17 cellular contexts compared by ENCODE assay signal in the genomic region with DNA sequence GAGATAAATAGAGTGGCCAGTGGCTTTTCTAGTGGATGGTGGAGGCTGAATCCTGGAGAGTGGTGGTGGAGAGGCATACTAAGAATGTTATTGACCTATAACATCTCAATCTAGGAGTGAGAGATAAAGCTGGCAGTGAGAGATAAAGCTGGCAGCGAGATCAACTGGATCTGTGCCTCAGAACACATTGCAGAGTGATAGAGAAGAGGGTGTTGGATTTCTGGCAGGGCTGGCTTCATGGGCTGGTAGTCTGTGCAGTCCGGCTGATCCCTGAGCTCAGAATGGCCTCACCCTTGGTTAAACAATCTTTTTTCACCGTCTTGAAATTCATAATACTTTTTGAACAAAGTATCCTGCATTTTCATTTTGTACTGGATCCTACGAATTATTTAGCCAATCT.
"Had no signal": no experiment of that assay in that cellular context is flagged by ENCODE, and none has a peak within 500 bp of the region (broad histone marks: within the 10 kb centered on the region; RNA-seq: fewer than 3 reads in every experiment).

No MANE protein-coding gene starts in this region.

- H3K27ac Mint-ChIP-seq: activated CD4-positive, alpha-beta T cell treated with anti-CD3 and anti-CD28 coated beads for 36 hours; activated naive CD8-positive, alpha-beta T cell treated with anti-CD3 and anti-CD28 coated beads for 36 hours; T-helper 1 cell treated with Interleukin-12 subunit alpha and Interleukin-12 subunit beta and Interleukin-4 antibody, amounts not matched to agents 30 μg/mL and 1 μg/mL, for 36 hours had no signal

- H3K4me1 ChIP-seq: foreskin keratinocyte, tibial nerve had no signal

- H3K27me3 ChIP-seq: body of pancreas, tibial nerve had no signal

- H3K9me3 Mint-ChIP-seq: activated naive CD8-positive, alpha-beta T cell treated with anti-CD3 and anti-CD28 coated beads for 36 hours; T-helper 1 cell treated with Interleukin-12 subunit alpha and Interleukin-12 subunit beta and Interleukin-4 antibody, amounts not matched to agents 30 μg/mL and 1 μg/mL, for 36 hours had no signal

- H3K4me1 Mint-ChIP-seq: activated CD4-positive, alpha-beta T cell treated with anti-CD3 and anti-CD28 coated beads for 36 hours; activated naive CD8-positive, alpha-beta T cell treated with anti-CD3 and anti-CD28 coated beads for 36 hours had no signal

- H3K9me3 ChIP-seq: body of pancreas, tibial nerve had no signal

- H3K4me3 ChIP-seq: body of pancreas, coronary artery, tibial nerve had no signal

- H3K27ac ChIP-seq: body of pancreas, coronary artery, foreskin keratinocyte, tibial nerve had no signal

- DNase-seq: activated CD4-positive, alpha-beta T cell treated with anti-CD3 and anti-CD28 coated beads for 36 hours; activated CD4-positive, alpha-beta T cell treated with anti-CD3 and anti-CD28 coated beads, Interleukin-2, amount 50 U/mL, for 48 hours; activated naive CD4-positive, alpha-beta T cell; activated naive CD8-positive, alpha-beta T cell treated with anti-CD3 and anti-CD28 coated beads for 36 hours; activated T-cell treated with anti-CD3 and anti-CD28 coated beads for 4 hours; amniotic stem cell; body of pancreas; foreskin keratinocyte; hypothalamus; islet precursor cell; mammary epithelial cell; occipital lobe; stimulated activated naive CD8-positive, alpha-beta T cell treated with anti-CD3 and anti-CD28 coated beads, Interleukin-15, Interleukin-2, amounts not matched to agents 100 U/mL and 50 U/mL, for 24 hours had no signal

- ATAC-seq: activated CD4-positive, alpha-beta T cell treated with anti-CD3 and anti-CD28 coated beads for 36 hours; body of pancreas; foreskin keratinocyte; stimulated activated naive CD8-positive, alpha-beta T cell treated with anti-CD3 and anti-CD28 coated beads, Interleukin-15, Interleukin-2, amounts not matched to agents 100 U/mL and 50 U/mL, for 24 hours had no signal

- H3K36me3 ChIP-seq: tibial nerve had no signal

- H3K36me3 Mint-ChIP-seq: activated naive CD8-positive, alpha-beta T cell treated with anti-CD3 and anti-CD28 coated beads for 36 hours had no signal

- FAIRE-seq: urothelium cell line had no signal

- H3K27me3 Mint-ChIP-seq: activated CD4-positive, alpha-beta T cell treated with anti-CD3 and anti-CD28 coated beads for 36 hours; activated naive CD8-positive, alpha-beta T cell treated with anti-CD3 and anti-CD28 coated beads for 36 hours had no signal

- H3K4me3 Mint-ChIP-seq: activated CD4-positive, alpha-beta T cell treated with anti-CD3 and anti-CD28 coated beads for 36 hours; activated naive CD8-positive, alpha-beta T cell treated with anti-CD3 and anti-CD28 coated beads for 36 hours; T-helper 1 cell treated with Interleukin-12 subunit alpha and Interleukin-12 subunit beta and Interleukin-4 antibody, amounts not matched to agents 30 μg/mL and 1 μg/mL, for 36 hours had no signal
